9 cellular contexts compared by ENCODE assay signal in genomic region chr19:6536138-6536671, GRCh38. TPM values are rescaled to one million over a fixed set of nuclear protein-coding genes. Genes with fewer than 3 reads are reported as not detected.
DNase-seq lines count a peak whose midpoint lies in the region; ATAC-seq, FAIRE-seq and TF ChIP-seq lines count a peak whose summit lies in the region.
"Had no signal": no experiment of that assay in that cellular context is flagged by ENCODE, and none has a peak within 500 bp of the region (broad histone marks: within the 10 kb centered on the region; RNA-seq: fewer than 3 reads in every experiment).

No MANE protein-coding gene starts in this region.

- no peaks in the 10 kb centered on the region for H3K27me3 ChIP-seq in GM06990 (replicated peaks; ENCODE audit: control insufficient read depth, insufficient read depth, low read length)
- H3K27me3 ChIP-seq in testis, result no peaks in the 10 kb centered on the region

- H3K9me3 ChIP-seq in testis, result no peaks in the 10 kb centered on the region
- H3K9me3 ChIP-seq: suprapubic skin had no signal

- TF ChIP-seq CTCF in GM06990 (IDR thresholded peaks at IDR 0.05; ENCODE audit: insufficient read depth, low read length, poor library complexity, severe bottlenecking) (no peak), testis (IDR thresholded peaks at IDR 0.05) (no peak)

- peak overlapping the region; percentile 80 for H3K27ac Mint-ChIP-seq in memory B cell

- peaks cover 7% of the 10 kb centered on the region for H3K36me3 Mint-ChIP-seq in memory B cell

- DNase-seq in GM06990 (ENCODE audit: extremely low read depth, insufficient read length) (peak; percentile 92), HTR-8/SVneo (ENCODE audit: insufficient read length, low spot score) (peak; percentile 65), T-helper 22 cell (ENCODE audit: low read depth) (peak; percentile 67), anterior cingulate cortex (lab: John Stamatoyannopoulos, UW) (peak in 35 of 58 donors; percentile 0 to 60 (median 28)), memory B cell (ENCODE audit: low spot score in 2 of 2) (peak; percentile 86 to 96), testis (peak; percentile 86), 8988T (no peak)

- peak overlapping the region; percentile 6 for H3K4me3 Mint-ChIP-seq in memory B cell

- H3K4me3 ChIP-seq in GM06990 (replicated peaks; ENCODE audit: low read depth, low read length) (no peak overlapping the region), testis (no peak overlapping the region)
- H3K4me3 ChIP-seq: suprapubic skin had no signal

- peak; percentile 20 for FAIRE-seq in HTR-8/SVneo (lab: Jason Lieb, UNC)

- TF ChIP-seq POLR2A in testis (IDR thresholded peaks at IDR 0.05), result no peak

- H3K4me1 ChIP-seq in testis, result peaks cover 9% of the 10 kb centered on the region

- H3K27me3 Mint-ChIP-seq in memory B cell, result peaks cover 1% of the 10 kb centered on the region

- no peak overlapping the region for H3K27ac ChIP-seq in testis
- H3K27ac ChIP-seq: suprapubic skin had no signal

- ATAC-seq in GM21447 (IDR thresholded peaks at IDR 0.05; ENCODE audit: unreplicated experiment), result peak; percentile 68
- ATAC-seq in memory B cell (ENCODE audit: low read depth), result peak; percentile 92

- H3K9me3 Mint-ChIP-seq in memory B cell, result no peaks in the 10 kb centered on the region

- intact Hi-C loops in testis (cut with DNase I; ENCODE audit: low total_unique reads), result no loop called here

- peaks cover 30% of the 10 kb centered on the region for H3K4me1 Mint-ChIP-seq in memory B cell

- H3K36me3 ChIP-seq in GM06990 (ENCODE audit: control insufficient read depth, insufficient read depth, low read length) (peaks cover 14% of the 10 kb centered on the region), testis (ENCODE audit: low read depth, missing control alignments) (no peaks in the 10 kb centered on the region)
- H3K36me3 ChIP-seq: suprapubic skin had no signal

- 55 to 69% methylated on average over 9 of the region's 9 CpGs for WGBS in testis, 2 donors

RNA-seq across cellular contexts. Expression of gene TNFSF9, which starts 5.4 kb away (rescaled TPM):
- 1 to 10 TPM; 5.7 to 8.4 TPM for total RNA-seq in testis
- 3.1 TPM for polyA plus RNA-seq in testis (ENCODE audit: insufficient read depth, low read depth, low replicate concordance)

RNA-seq across cellular contexts. Expression of gene TUBB4A, which starts 34.1 kb away (rescaled TPM):
- 100 to 1,000 TPM; 217 to 277 TPM for total RNA-seq in testis
- 205 TPM for polyA plus RNA-seq in testis (ENCODE audit: insufficient read depth, low read depth, low replicate concordance)

RNA-seq across cellular contexts. Expression of gene DENND1C, which starts 54.6 kb away (rescaled TPM):
- total RNA-seq in testis, result 1 to 10 TPM; 1.9 to 3.2 TPM
- 2.9 TPM for polyA plus RNA-seq in testis (ENCODE audit: insufficient read depth, low read depth, low replicate concordance)

RNA-seq across cellular contexts. Expression of gene CD70, which starts 54.7 kb away (rescaled TPM):
- total RNA-seq in testis, result 1 to 10 TPM in 1 of 2 donors, not detected in 1; 1.0 TPM
- polyA plus RNA-seq in testis (ENCODE audit: insufficient read depth, low read depth, low replicate concordance), result 0.63 TPM
